10 cellular contexts compared by ENCODE assay signal in genomic region chr4:143406523-143406922, GRCh38.
A peak's percentile ranks its signal among the peaks of the same experiment; 100 is the strongest.
DNase-seq lines count a peak whose midpoint lies in the region; ATAC-seq and TF ChIP-seq lines count a peak whose summit lies in the region.
"Had no signal": no experiment of that assay in that cellular context is flagged by ENCODE, and none has a peak within 500 bp of the region (broad histone marks: within the 10 kb centered on the region; RNA-seq: fewer than 3 reads in every experiment).

No MANE protein-coding gene starts in this region.

- POLR2A ChIA-PET in activated B cell treated with CpG ODN at 0.5 μM for 24 hours (lab: Charles Lee): interaction anchor here (1.2 kb wide), 1 partner anchor 70 kb away, joined by 3 read pairs; the partner anchor contains the start of gene GAB1

- H3K4me3 Mint-ChIP-seq in activated B cell treated with CpG ODN at 0.5 μM for 24 hours: no peak overlapping the region

- DNase-seq in GM23248 (peak; percentile 36), activated B cell treated with CpG ODN at 0.5 μM for 24 hours (no peak), glomerular visceral epithelial cell (ENCODE audit: extremely low spot score) (peak; percentile 59), NCI-H2196 (lab: John Stamatoyannopoulos, UW; ENCODE audit: unreplicated experiment) (no peak), DMS114 treated with DMSO at 0.1 percent for 48 hours (lab: John Stamatoyannopoulos, UW; ENCODE audit: unreplicated experiment) (no peak), NCI-H2227 treated with DMSO at 0.1 percent for 48 hours (lab: John Stamatoyannopoulos, UW) (no peak), COLO668 (lab: John Stamatoyannopoulos, UW; ENCODE audit: unreplicated experiment) (no peak)
- DNase-seq: activated CD8-positive, alpha-beta memory T cell treated with anti-CD3 and anti-CD28 coated beads for 24 hours; NCI-H2029 had no signal

- in situ Hi-C loops in GM23248 (cut with MboI): no loop called here

- H3K4me1 Mint-ChIP-seq in activated B cell treated with CpG ODN at 0.5 μM for 24 hours: peaks cover 51% of the 10 kb centered on the region

- no peak overlapping the region for H3K4me2 ChIP-seq in GM23248 (ENCODE audit: unreplicated experiment)

- WGBS in GM23248 (ENCODE audit: low coverage in 1 of 2, low lambda C conversion rate in 2 of 2, missing lambda C conversion rate in 2 of 2), 2 experiments: 41 to 44% methylated on average over 3 of the region's 3 CpGs

- H3K9ac ChIP-seq in GM23248: no peak overlapping the region
- H3K9ac ChIP-seq in skeletal muscle tissue (ENCODE audit: low read depth in 1 of 3, low read length in 3 of 3): no peak overlapping the region

- H3K36me3 ChIP-seq in GM23248 (ENCODE audit: low read depth) (no peaks in the 10 kb centered on the region), skeletal muscle tissue (ENCODE audit: control insufficient read depth in 3 of 3, insufficient read depth in 3 of 3, low read length in 3 of 3) (no peaks in the 10 kb centered on the region)

- H3K9me3 Mint-ChIP-seq in activated B cell treated with CpG ODN at 0.5 μM for 24 hours: no peaks in the 10 kb centered on the region

- peak overlapping the region; percentile 4 for H3K27ac Mint-ChIP-seq in activated B cell treated with CpG ODN at 0.5 μM for 24 hours

- intact Hi-C loops in activated B cell treated with CpG ODN at 0.5 μM for 24 hours (cut with micrococcal nuclease): no loop called here

- H2AFZ ChIP-seq in GM23248: no peak overlapping the region

- H3K4me1 ChIP-seq in GM23248 (ENCODE audit: insufficient read depth): peaks cover 8% of the 10 kb centered on the region
- H3K4me1 ChIP-seq in skeletal muscle tissue (ENCODE audit: control insufficient read depth in 3 of 3, insufficient read depth in 3 of 3, low read length in 3 of 3): peaks cover 55 to 73% (median 66%) of the 10 kb centered on the region in 3 donors

- peaks cover 18% of the 10 kb centered on the region for H3K79me2 ChIP-seq in GM23248 (ENCODE audit: insufficient read depth)

- no peak for TF ChIP-seq CTCF in activated B cell treated with CpG ODN at 0.5 μM for 24 hours (IDR thresholded peaks at IDR 0.05)

- H3K9me2 ChIP-seq in GM23248 (ENCODE audit: insufficient read depth): no peaks in the 10 kb centered on the region

- H3K27ac ChIP-seq in GM23248 (no peak overlapping the region), skeletal muscle tissue (ENCODE audit: low read depth, low read length) (peak overlapping the region; percentile 34)

- CTCF ChIA-PET in activated B cell treated with CpG ODN at 0.5 μM for 24 hours (lab: Charles Lee): interaction anchor here (1.4 kb wide), 1 partner anchor 11 kb away, joined by 5 read pairs; no protein-coding TSS in a partner anchor

- H3K36me3 Mint-ChIP-seq in activated B cell treated with CpG ODN at 0.5 μM for 24 hours (ENCODE audit: low read depth): no peaks in the 10 kb centered on the region

- no peaks in the 10 kb centered on the region for H3K27me3 ChIP-seq in GM23248 (replicated peaks; ENCODE audit: insufficient read depth)
- no peaks in the 10 kb centered on the region for H3K27me3 ChIP-seq in skeletal muscle tissue (ENCODE audit: control insufficient read depth in 3 of 3, insufficient read depth in 3 of 3, low read length in 3 of 3)

- H3F3A ChIP-seq in GM23248 (ENCODE audit: insufficient read depth): 0 out of 2 replicates have a peak, but pooled peaks cover 3% of the 10 kb centered on the region

- ATAC-seq in activated B cell treated with CpG ODN at 0.5 μM for 24 hours (ENCODE audit: low read depth): no peak

- H3K9me3 ChIP-seq in GM23248 (ENCODE audit: low read depth) (no peaks in the 10 kb centered on the region), skeletal muscle tissue (ENCODE audit: control insufficient read depth in 3 of 3, low read length in 3 of 3) (no peaks in the 10 kb centered on the region)

- H3K4me3 ChIP-seq in GM23248 (no peak overlapping the region), skeletal muscle tissue (ENCODE audit: low read length in 3 of 3) (peak overlapping the region; percentile 1 to 22 (median 2))

- H4K20me1 ChIP-seq in GM23248 (ENCODE audit: insufficient read depth): no peaks in the 10 kb centered on the region

- H3K27me3 Mint-ChIP-seq in activated B cell treated with CpG ODN at 0.5 μM for 24 hours: no peaks in the 10 kb centered on the region

Comparison
In these comparisons a context has a peak if more than half of its experiments do, and no peak if none do; other contexts are left out.
1. DNase-seq: peak in GM23248 (single experiment) and glomerular visceral epithelial cell (single experiment); none in activated B cell treated with CpG ODN at 0.5 μM for 24 hours (single experiment), NCI-H2196 (single experiment), DMS114 treated with DMSO at 0.1 percent for 48 hours (single experiment), NCI-H2227 treated with DMSO at 0.1 percent for 48 hours (single experiment) and COLO668 (single experiment).